Comparison of ENCODE assay signal across 8 cellular contexts in the genomic region with DNA sequence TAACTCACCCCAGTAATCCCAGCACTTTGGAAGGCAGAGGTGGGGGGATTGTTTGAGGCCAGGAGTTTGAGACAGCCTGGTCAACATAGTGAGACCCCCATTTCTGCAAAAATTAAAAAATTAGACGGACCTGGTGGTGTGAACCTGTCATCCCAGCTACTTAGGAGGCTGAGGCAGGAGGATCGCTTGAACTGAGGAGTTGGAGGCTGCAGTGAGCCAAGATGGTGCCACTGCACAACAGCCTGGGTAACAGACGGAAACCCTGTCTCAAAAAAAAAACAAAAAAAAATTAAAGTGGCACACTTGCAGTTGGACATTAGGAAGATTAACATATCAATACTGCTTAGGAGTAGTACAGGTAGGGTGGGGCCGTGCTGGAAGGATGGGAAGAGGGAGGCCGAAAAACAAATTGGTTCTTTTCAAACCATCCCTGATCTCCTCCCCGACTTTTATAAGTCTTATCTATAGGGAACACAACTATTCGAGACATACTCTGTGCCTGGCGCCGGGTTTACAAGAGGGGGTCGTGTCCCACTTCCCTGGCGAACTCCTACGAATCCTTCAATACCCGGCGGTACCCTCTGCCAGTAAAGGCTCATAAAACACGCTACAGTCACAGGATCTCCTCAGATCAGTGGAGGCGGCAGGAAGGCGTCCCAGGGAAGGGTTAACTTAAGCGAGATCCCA. TPM values are rescaled to one million over a fixed set of nuclear protein-coding genes. Genes with fewer than 3 reads are reported as not detected.
DNase-seq lines count a peak whose midpoint lies in the region; ATAC-seq and TF ChIP-seq lines count a peak whose summit lies in the region.

No MANE protein-coding gene starts in this region.

- peak overlapping the region; percentile 99 for H3K27ac Mint-ChIP-seq in T-cell

- TF ChIP-seq CTCF in fibroblast of villous mesenchyme (IDR thresholded peaks at IDR 0.05; ENCODE audit: insufficient read depth, low read depth, low read length): no peak

- POLR2A ChIA-PET in T-cell (lab: Charles Lee): no interaction called here

- H3K4me3 ChIP-seq in H7 (ENCODE audit: insufficient read depth, low read depth, low read length) (peak overlapping the region; percentile 89), fibroblast of villous mesenchyme (ENCODE audit: low read depth, low read length) (peak overlapping the region; percentile 97), skeletal muscle satellite cell (ENCODE audit: low read length) (peak overlapping the region; percentile 76)

- H3K9me3 Mint-ChIP-seq in T-cell: no peaks in the 10 kb centered on the region

- peaks cover 26 to 34% (median 27%) of the 10 kb centered on the region in 3 donors for H3K4me1 Mint-ChIP-seq in T-cell

- no peaks in the 10 kb centered on the region for H3K9me3 ChIP-seq in skeletal muscle satellite cell (replicated peaks; ENCODE audit: low read length)

- H3K27me3 Mint-ChIP-seq in T-cell: no peaks in the 10 kb centered on the region

- ATAC-seq in T-cell (replicated peaks in 1 of 4): no peak

- H3K9ac ChIP-seq in skeletal muscle satellite cell (ENCODE audit: low read depth, low read length): peak overlapping the region; percentile 85

- peak overlapping the region; percentile 86 to 98 (median 96) for H3K4me3 Mint-ChIP-seq in T-cell

- peaks cover 6% of the 10 kb centered on the region for H3K36me3 Mint-ChIP-seq in T-cell

- intact Hi-C loops in posterior vena cava (cut with DNase I): no loop called here

- no peaks in the 10 kb centered on the region for H3K27me3 ChIP-seq in H7 (ENCODE audit: control insufficient read depth, insufficient read depth, low read length)
- no peaks in the 10 kb centered on the region for H3K27me3 ChIP-seq in skeletal muscle satellite cell (ENCODE audit: control insufficient read depth, insufficient read depth, low read length)

- DNase-seq in H7 (no peak), T-cell (no peak), fibroblast of villous mesenchyme (ENCODE audit: low read depth) (no peak), midbrain (lab: John Stamatoyannopoulos, UW) (no peak), posterior vena cava (ENCODE audit: low spot score) (no peak), DMS79 treated with DMSO at 0.1 percent for 48 hours (lab: John Stamatoyannopoulos, UW) (no peak)
- DNase-seq in activated CD4-positive, alpha-beta T cell treated with anti-CD3 and anti-CD28 coated beads for 4 hours: no peak

- peak overlapping the region; percentile 90 for H3K4me2 ChIP-seq in skeletal muscle satellite cell (ENCODE audit: low read length)

- peaks cover 13% of the 10 kb centered on the region for H3K4me1 ChIP-seq in skeletal muscle satellite cell (ENCODE audit: control insufficient read depth, insufficient read depth, low read length)

- CTCF ChIA-PET in T-cell (lab: Charles Lee): no interaction called here

- peaks cover 3% of the 10 kb centered on the region for H3K36me3 ChIP-seq in H7 (replicated peaks; ENCODE audit: control insufficient read depth, insufficient read depth, low read length)
- peaks cover 19% of the 10 kb centered on the region for H3K36me3 ChIP-seq in skeletal muscle satellite cell (ENCODE audit: insufficient read depth, low read length)

RNA-seq across cellular contexts. Expression of a gene that starts 0.6 kb away (rescaled TPM):
- total RNA-seq in H7 (2014; rRNA removed; shearing (Covaris generic)): 104 and 106 TPM in 2 replicates
- total RNA-seq in T-cell (10 to 100 TPM; 44.1 to 73.5 (median 61.3) TPM), fibroblast of villous mesenchyme (50.9 and 54.4 TPM in 2 replicates), posterior vena cava (10 to 100 TPM; 34.3 to 35.4 TPM)
- 31.2 and 39.0 TPM in 2 replicates for total RNA-seq in skeletal muscle satellite cell (2012; rRNA removed)

RNA-seq across cellular contexts. Expression of a gene that starts 0.9 kb away (rescaled TPM):
- total RNA-seq in H7 (2014; rRNA removed; shearing (Covaris generic)): 12.2 and 17.1 TPM in 2 replicates
- total RNA-seq in T-cell: 10 to 100 TPM; 23.9 to 90.0 (median 79.6) TPM
- 23.2 and 40.2 TPM in 2 replicates for total RNA-seq in fibroblast of villous mesenchyme
- 9.2 and 9.9 TPM in 2 replicates for total RNA-seq in skeletal muscle satellite cell (2012; rRNA removed)
- total RNA-seq in posterior vena cava: 10 to 100 TPM in 1 of 2 donors, 1 to 10 TPM in 1; 9.6 to 18.3 TPM

RNA-seq across cellular contexts. Expression of a gene that starts 8.2 kb away (rescaled TPM):
- 1.1 and 3.5 TPM in 2 replicates for total RNA-seq in H7 (2014; rRNA removed; shearing (Covaris generic))
- total RNA-seq in T-cell (1 to 10 TPM; 3.2 to 8.6 (median 5.3) TPM), fibroblast of villous mesenchyme (1.7 and 4.2 TPM in 2 replicates), posterior vena cava (1 to 10 TPM; 1.6 to 1.7 TPM)
- 2.0 and 3.7 TPM in 2 replicates for total RNA-seq in skeletal muscle satellite cell (2012; rRNA removed)

RNA-seq across cellular contexts. Expression of a gene that starts 17.1 kb away (rescaled TPM):
- 15.1 and 23.3 TPM in 2 replicates for total RNA-seq in H7 (2014; rRNA removed; shearing (Covaris generic))
- total RNA-seq in T-cell (10 to 100 TPM in 3 of 5 donors, 1 to 10 TPM in 2; 5.5 to 18.7 (median 11.6) TPM), fibroblast of villous mesenchyme (16.1 and 16.4 TPM in 2 replicates), posterior vena cava (10 to 100 TPM; 11.6 to 15.5 TPM)
- 8.4 and 14.2 TPM in 2 replicates for total RNA-seq in skeletal muscle satellite cell (2012; rRNA removed)

RNA-seq across cellular contexts. Expression of a gene that starts 17.3 kb away (rescaled TPM):
- total RNA-seq in H7 (2014; rRNA removed; shearing (Covaris generic)): 363 and 383 TPM in 2 replicates
- total RNA-seq in T-cell: 100 to 1,000 TPM in 4 of 5 donors, 10 to 100 TPM in 1; 95.2 to 181 (median 164) TPM
- 73.8 and 77.7 TPM in 2 replicates for total RNA-seq in fibroblast of villous mesenchyme
- total RNA-seq in skeletal muscle satellite cell (2012; rRNA removed): 76.0 and 79.9 TPM in 2 replicates
- 10 to 100 TPM; 21.6 to 21.7 TPM for total RNA-seq in posterior vena cava
